In genomic region chr2:96863575-96864342, GRCh38 we compare ENCODE assay signal across 18 cellular contexts. TPM values are rescaled to one million over a fixed set of nuclear protein-coding genes. Genes with fewer than 3 reads are reported as not detected.
DNase-seq lines count a peak whose midpoint lies in the region; ATAC-seq, FAIRE-seq and TF ChIP-seq lines count a peak whose summit lies in the region.
"Had no signal": no experiment of that assay in that cellular context is flagged by ENCODE, and none has a peak within 500 bp of the region (broad histone marks: within the 10 kb centered on the region; RNA-seq: fewer than 3 reads in every experiment).

No MANE protein-coding gene starts in this region.

- no peak overlapping the region for H3K4me3 Mint-ChIP-seq in activated CD4-positive, alpha-beta T cell treated with anti-CD3 and anti-CD28 coated beads, Interleukin-2, amount 10 ng/mL, durations not matched to agents 7 days and 5 days
- H3K4me3 Mint-ChIP-seq in activated CD4-positive, alpha-beta T cell treated with anti-CD3 and anti-CD28 coated beads, Interleukin-2, amount 10 ng/mL, durations not matched to agents 24 days and 14 days = no peak overlapping the region
- H3K4me3 Mint-ChIP-seq in natural killer cell = peak overlapping the region; percentile 38
- no peak overlapping the region for H3K4me3 Mint-ChIP-seq in activated T-helper 2 cell treated with anti-CD3 and anti-CD28 coated beads, Interferon-gamma antibody, Interleukin-2, Interleukin-4, amounts not matched to agents 10 μg/mL and 5 μg/mL and 100 μg/mL, durations not matched to agents 14 hours and 24 hours and 36 hours (ENCODE audit: low read depth)

- peak overlapping the region in 1 of 8 donors; percentile 94 for H3K4me3 ChIP-seq in spleen
- H3K4me3 ChIP-seq: GM23248 had no signal

- POLR2A ChIA-PET in activated CD4-positive, alpha-beta T cell treated with anti-CD3 and anti-CD28 coated beads, Interleukin-2, amount 10 ng/mL, durations not matched to agents 7 days and 5 days (lab: Charles Lee) = interaction anchor here (0.7 kb wide), 1 partner anchor 47 kb away, joined by 3 read pairs; the partner anchor contains the start of gene CNNM3

- no peak for DNase-seq in activated CD4-positive, alpha-beta T cell treated with anti-CD3 and anti-CD28 coated beads, Interleukin-2, amount 10 ng/mL, durations not matched to agents 7 days and 5 days
- DNase-seq in activated CD4-positive, alpha-beta T cell treated with anti-CD3 and anti-CD28 coated beads, Interleukin-2, amount 10 ng/mL, durations not matched to agents 24 days and 14 days = no peak
- no peak for DNase-seq in HTR-8/SVneo (ENCODE audit: insufficient read length, low spot score)
- DNase-seq in natural killer cell = no peak
- peak; percentile 72 for DNase-seq in spleen
- no peak for DNase-seq in NCI-H2029 (lab: John Stamatoyannopoulos, UW)
- DNase-seq in DMS53 treated with DMSO at 0.1 percent for 48 hours (lab: John Stamatoyannopoulos, UW; ENCODE audit: unreplicated experiment) = no peak
- DNase-seq in activated T-helper 2 cell treated with anti-CD3 and anti-CD28 coated beads, Interferon-gamma antibody, Interleukin-2, Interleukin-4, amounts not matched to agents 10 μg/mL and 5 μg/mL and 100 μg/mL, durations not matched to agents 14 hours and 24 hours and 36 hours (ENCODE audit: low spot score) = no peak
- DNase-seq: BE2C, GM23248, HCEC 1CT, KG1, NCI-H1436, NCI-H2081, NCI-H748 treated with DMSO at 0.1 percent for 48 hours, OCI-M1 had no signal

- peaks cover 0 to 35% (median 3%) of the 10 kb centered on the region in 7 donors for H3K27me3 ChIP-seq in spleen (replicated peaks in 1 of 7)
- H3K27me3 ChIP-seq: BE2C had no signal

- peaks cover 0 to 79% (median 50%) of the 10 kb centered on the region in 6 donors for H3K36me3 ChIP-seq in spleen

- CTCF ChIA-PET in activated CD4-positive, alpha-beta T cell treated with anti-CD3 and anti-CD28 coated beads, Interleukin-2, amount 10 ng/mL, durations not matched to agents 7 days and 5 days (lab: Charles Lee) = interaction anchor here (0.5 to 1.1 kb wide), 4 partner anchors 7 to 1948 kb away, joined by 3 to 4 read pairs (median 4); partner anchors contain the start of gene ANKRD36

- H3K4me1 ChIP-seq in spleen = peaks cover 26 to 100% (median 96%) of the 10 kb centered on the region in 6 donors

- no peak for TF ChIP-seq CTCF in natural killer cell (IDR thresholded peaks at IDR 0.05)
- no peak for TF ChIP-seq CTCF in spleen (IDR thresholded peaks at IDR 0.05 in 8 of 11, conservative IDR thresholded peaks at IDR 0.05 in 3 of 11)

- H3K36me3 Mint-ChIP-seq in activated CD4-positive, alpha-beta T cell treated with anti-CD3 and anti-CD28 coated beads, Interleukin-2, amount 10 ng/mL, durations not matched to agents 7 days and 5 days (ENCODE audit: low read depth) = peaks cover 37% of the 10 kb centered on the region
- H3K36me3 Mint-ChIP-seq in activated CD4-positive, alpha-beta T cell treated with anti-CD3 and anti-CD28 coated beads, Interleukin-2, amount 10 ng/mL, durations not matched to agents 24 days and 14 days (ENCODE audit: low read depth) = peaks cover 23% of the 10 kb centered on the region
- peaks cover 4% of the 10 kb centered on the region for H3K36me3 Mint-ChIP-seq in natural killer cell
- peaks cover 38% of the 10 kb centered on the region for H3K36me3 Mint-ChIP-seq in activated T-helper 2 cell treated with anti-CD3 and anti-CD28 coated beads, Interferon-gamma antibody, Interleukin-2, Interleukin-4, amounts not matched to agents 10 μg/mL and 5 μg/mL and 100 μg/mL, durations not matched to agents 14 hours and 24 hours and 36 hours (ENCODE audit: low read depth)

- peak; percentile 26 for FAIRE-seq in HTR-8/SVneo (lab: Jason Lieb, UNC)
- FAIRE-seq: GM12891 had no signal

- WGBS in spleen, 5 donors = 79 to 86% (median 85%) methylated on average over 6 to 19 of the region's 19 CpGs

- peak overlapping the region in 5 of 8 donors; percentile 37 to 98 (median 96) for H3K27ac ChIP-seq in spleen
- H3K27ac ChIP-seq: 22Rv1, GM23248 had no signal

- no peak for TF ChIP-seq POLR2A in spleen (IDR thresholded peaks at IDR 0.05)

- no peaks in the 10 kb centered on the region for H3K27me3 Mint-ChIP-seq in activated CD4-positive, alpha-beta T cell treated with anti-CD3 and anti-CD28 coated beads, Interleukin-2, amount 10 ng/mL, durations not matched to agents 7 days and 5 days
- no peaks in the 10 kb centered on the region for H3K27me3 Mint-ChIP-seq in activated CD4-positive, alpha-beta T cell treated with anti-CD3 and anti-CD28 coated beads, Interleukin-2, amount 10 ng/mL, durations not matched to agents 24 days and 14 days
- H3K27me3 Mint-ChIP-seq in natural killer cell (ENCODE audit: low read depth in 2 of 2) = no peaks in the 10 kb centered on the region
- no peaks in the 10 kb centered on the region for H3K27me3 Mint-ChIP-seq in activated T-helper 2 cell treated with anti-CD3 and anti-CD28 coated beads, Interferon-gamma antibody, Interleukin-2, Interleukin-4, amounts not matched to agents 10 μg/mL and 5 μg/mL and 100 μg/mL, durations not matched to agents 14 hours and 24 hours and 36 hours (ENCODE audit: low read depth)

- H3K27ac Mint-ChIP-seq in activated CD4-positive, alpha-beta T cell treated with anti-CD3 and anti-CD28 coated beads, Interleukin-2, amount 10 ng/mL, durations not matched to agents 7 days and 5 days = peak overlapping the region; percentile 62
- no peak overlapping the region for H3K27ac Mint-ChIP-seq in activated CD4-positive, alpha-beta T cell treated with anti-CD3 and anti-CD28 coated beads, Interleukin-2, amount 10 ng/mL, durations not matched to agents 24 days and 14 days
- peak overlapping the region; percentile 29 to 65 for H3K27ac Mint-ChIP-seq in natural killer cell
- no peak overlapping the region for H3K27ac Mint-ChIP-seq in activated T-helper 2 cell treated with anti-CD3 and anti-CD28 coated beads, Interferon-gamma antibody, Interleukin-2, Interleukin-4, amounts not matched to agents 10 μg/mL and 5 μg/mL and 100 μg/mL, durations not matched to agents 14 hours and 24 hours and 36 hours

- H3K9me3 Mint-ChIP-seq in activated CD4-positive, alpha-beta T cell treated with anti-CD3 and anti-CD28 coated beads, Interleukin-2, amount 10 ng/mL, durations not matched to agents 7 days and 5 days = no peaks in the 10 kb centered on the region
- no peaks in the 10 kb centered on the region for H3K9me3 Mint-ChIP-seq in activated CD4-positive, alpha-beta T cell treated with anti-CD3 and anti-CD28 coated beads, Interleukin-2, amount 10 ng/mL, durations not matched to agents 24 days and 14 days
- H3K9me3 Mint-ChIP-seq in natural killer cell = no peaks in the 10 kb centered on the region
- no peaks in the 10 kb centered on the region for H3K9me3 Mint-ChIP-seq in activated T-helper 2 cell treated with anti-CD3 and anti-CD28 coated beads, Interferon-gamma antibody, Interleukin-2, Interleukin-4, amounts not matched to agents 10 μg/mL and 5 μg/mL and 100 μg/mL, durations not matched to agents 14 hours and 24 hours and 36 hours

- H3K9me3 ChIP-seq in spleen = no peaks in the 10 kb centered on the region
- H3K9me3 ChIP-seq: BE2C had no signal

- ATAC-seq in natural killer cell = no peak

- peaks cover 54% of the 10 kb centered on the region for H3K4me1 Mint-ChIP-seq in activated CD4-positive, alpha-beta T cell treated with anti-CD3 and anti-CD28 coated beads, Interleukin-2, amount 10 ng/mL, durations not matched to agents 7 days and 5 days
- peaks cover 26% of the 10 kb centered on the region for H3K4me1 Mint-ChIP-seq in activated CD4-positive, alpha-beta T cell treated with anti-CD3 and anti-CD28 coated beads, Interleukin-2, amount 10 ng/mL, durations not matched to agents 24 days and 14 days
- peaks cover 44 to 54% of the 10 kb centered on the region in 2 donors for H3K4me1 Mint-ChIP-seq in natural killer cell
- H3K4me1 Mint-ChIP-seq in activated T-helper 2 cell treated with anti-CD3 and anti-CD28 coated beads, Interferon-gamma antibody, Interleukin-2, Interleukin-4, amounts not matched to agents 10 μg/mL and 5 μg/mL and 100 μg/mL, durations not matched to agents 14 hours and 24 hours and 36 hours (ENCODE audit: low read depth) = peaks cover 18% of the 10 kb centered on the region

- intact Hi-C loops in activated CD4-positive, alpha-beta T cell treated with anti-CD3 and anti-CD28 coated beads, Interleukin-2, amount 10 ng/mL, durations not matched to agents 24 days and 14 days (cut with micrococcal nuclease) = no loop called here
- intact Hi-C loops in natural killer cell (cut with micrococcal nuclease) = no loop called here
- intact Hi-C loops in spleen (cut with DNase I; ENCODE audit: low total_unique reads) = no loop called here
- intact Hi-C loops in activated T-helper 2 cell treated with anti-CD3 and anti-CD28 coated beads, Interferon-gamma antibody, Interleukin-2, Interleukin-4, amounts not matched to agents 10 μg/mL and 5 μg/mL and 100 μg/mL, durations not matched to agents 14 hours and 24 hours and 36 hours (cut with micrococcal nuclease) = no loop called here

RNA-seq across cellular contexts. Expression of gene ANKRD39, which starts 5.9 kb away (rescaled TPM):
- 10 to 100 TPM; 32.8 to 35.8 TPM for total RNA-seq in activated CD4-positive, alpha-beta T cell treated with anti-CD3 and anti-CD28 coated beads, Interleukin-2, amount 10 ng/mL, durations not matched to agents 7 days and 5 days
- total RNA-seq in activated CD4-positive, alpha-beta T cell treated with anti-CD3 and anti-CD28 coated beads, Interleukin-2, amount 10 ng/mL, durations not matched to agents 24 days and 14 days = 37.0 and 44.0 TPM in 2 replicates
- total RNA-seq in natural killer cell (10 to 100 TPM; 15.5 to 22.3 (median 21.6) TPM), spleen (10 to 100 TPM; 13.6 to 32.2 (median 22.5) TPM)
- polyA plus RNA-seq in spleen = 10 to 100 TPM; 13.7 to 17.7 (median 15.8) TPM
- 39.2 and 40.0 TPM in 2 replicates for total RNA-seq in activated T-helper 2 cell treated with anti-CD3 and anti-CD28 coated beads, Interferon-gamma antibody, Interleukin-2, Interleukin-4, amounts not matched to agents 10 μg/mL and 5 μg/mL and 100 μg/mL, durations not matched to agents 14 hours and 24 hours and 36 hours

RNA-seq across cellular contexts. Expression of gene SEMA4C, which starts 6.1 kb away (rescaled TPM):
- 10 to 100 TPM; 25.5 to 35.4 TPM for total RNA-seq in activated CD4-positive, alpha-beta T cell treated with anti-CD3 and anti-CD28 coated beads, Interleukin-2, amount 10 ng/mL, durations not matched to agents 7 days and 5 days
- total RNA-seq in activated CD4-positive, alpha-beta T cell treated with anti-CD3 and anti-CD28 coated beads, Interleukin-2, amount 10 ng/mL, durations not matched to agents 24 days and 14 days = 23.8 and 26.1 TPM in 2 replicates
- 10 to 100 TPM; 51.8 to 78.1 (median 65.8) TPM for total RNA-seq in natural killer cell
- 100 to 1,000 TPM in 2 of 7 donors, 10 to 100 TPM in 5; 59.7 to 205 (median 70.3) TPM for total RNA-seq in spleen
- 10 to 100 TPM in 2 of 3 donors, 1 to 10 TPM in 1; 6.1 to 37.2 (median 16.5) TPM for polyA plus RNA-seq in spleen
- total RNA-seq in activated T-helper 2 cell treated with anti-CD3 and anti-CD28 coated beads, Interferon-gamma antibody, Interleukin-2, Interleukin-4, amounts not matched to agents 10 μg/mL and 5 μg/mL and 100 μg/mL, durations not matched to agents 14 hours and 24 hours and 36 hours = 32.0 and 36.1 TPM in 2 replicates

RNA-seq across cellular contexts. Expression of gene ANKRD23, which starts 19.9 kb away (rescaled TPM):
- total RNA-seq in activated CD4-positive, alpha-beta T cell treated with anti-CD3 and anti-CD28 coated beads, Interleukin-2, amount 10 ng/mL, durations not matched to agents 7 days and 5 days = 10 to 100 TPM; 17.0 to 17.3 TPM
- 6.7 and 8.4 TPM in 2 replicates for total RNA-seq in activated CD4-positive, alpha-beta T cell treated with anti-CD3 and anti-CD28 coated beads, Interleukin-2, amount 10 ng/mL, durations not matched to agents 24 days and 14 days
- total RNA-seq in natural killer cell (10 to 100 TPM in 2 of 3 donors, 1 to 10 TPM in 1; 8.3 to 11.2 (median 10.1) TPM), spleen (10 to 100 TPM in 3 of 7 donors, 1 to 10 TPM in 4; 4.6 to 19.8 (median 9.3) TPM)
- polyA plus RNA-seq in spleen = 1 to 10 TPM; 2.4 to 4.9 (median 3.9) TPM
- 7.0 and 9.1 TPM in 2 replicates for total RNA-seq in activated T-helper 2 cell treated with anti-CD3 and anti-CD28 coated beads, Interferon-gamma antibody, Interleukin-2, Interleukin-4, amounts not matched to agents 10 μg/mL and 5 μg/mL and 100 μg/mL, durations not matched to agents 14 hours and 24 hours and 36 hours

RNA-seq across cellular contexts. Expression of gene CNNM3, which starts 47.7 kb away (rescaled TPM):
- total RNA-seq in activated CD4-positive, alpha-beta T cell treated with anti-CD3 and anti-CD28 coated beads, Interleukin-2, amount 10 ng/mL, durations not matched to agents 7 days and 5 days = 10 to 100 TPM; 31.4 to 41.5 TPM
- 29.4 and 30.5 TPM in 2 replicates for total RNA-seq in activated CD4-positive, alpha-beta T cell treated with anti-CD3 and anti-CD28 coated beads, Interleukin-2, amount 10 ng/mL, durations not matched to agents 24 days and 14 days
- 10 to 100 TPM; 33.8 to 55.2 (median 45.6) TPM for total RNA-seq in natural killer cell
- total RNA-seq in spleen = 10 to 100 TPM; 20.7 to 37.8 (median 25.6) TPM
- 1 to 10 TPM; 3.7 to 7.8 (median 3.7) TPM for polyA plus RNA-seq in spleen
- 28.7 and 30.4 TPM in 2 replicates for total RNA-seq in activated T-helper 2 cell treated with anti-CD3 and anti-CD28 coated beads, Interferon-gamma antibody, Interleukin-2, Interleukin-4, amounts not matched to agents 10 μg/mL and 5 μg/mL and 100 μg/mL, durations not matched to agents 14 hours and 24 hours and 36 hours

Comparison
In these comparisons a context has a peak if more than half of its experiments do, and no peak if none do; other contexts are left out.
1. H3K27ac Mint-ChIP-seq: peak in activated CD4-positive, alpha-beta T cell treated with anti-CD3 and anti-CD28 coated beads, Interleukin-2, amount 10 ng/mL, durations not matched to agents 7 days and 5 days (single experiment) and natural killer cell (2 of 2); none in activated CD4-positive, alpha-beta T cell treated with anti-CD3 and anti-CD28 coated beads, Interleukin-2, amount 10 ng/mL, durations not matched to agents 24 days and 14 days (single experiment) and activated T-helper 2 cell treated with anti-CD3 and anti-CD28 coated beads, Interferon-gamma antibody, Interleukin-2, Interleukin-4, amounts not matched to agents 10 μg/mL and 5 μg/mL and 100 μg/mL, durations not matched to agents 14 hours and 24 hours and 36 hours (single experiment).